ENCODE assay signal across 11 cellular contexts in genomic region chr1:59520759-59521442, GRCh38.
A peak's percentile ranks its signal among the peaks of the same experiment; 100 is the strongest.
DNase-seq lines count a peak whose midpoint lies in the region; ATAC-seq, FAIRE-seq and TF ChIP-seq lines count a peak whose summit lies in the region.
"Had no signal": no experiment of that assay in that cellular context is flagged by ENCODE, and none has a peak within 500 bp of the region (broad histone marks: within the 10 kb centered on the region; RNA-seq: fewer than 3 reads in every experiment).

No MANE protein-coding gene starts in this region.

- DNase-seq in NCI-H226 (peak; percentile 69), endothelial cell of umbilical vein (ENCODE audit: low read depth, low spot score) (peak; percentile 52), medulla oblongata (ENCODE audit: extremely low spot score) (peak; percentile 13), suprapubic skin (ENCODE audit: low spot score in 2 of 2) (no peak), T-helper 17 cell (no peak), nephron progenitor cell (no peak), head of caudate nucleus (no peak)
- no peak for DNase-seq in activated CD8-positive, alpha-beta T cell treated with anti-CD3 and anti-CD28 coated beads, Interleukin-2, amount 10 ng/mL, durations not matched to agents 7 days and 5 days
- DNase-seq: body of pancreas, T-helper 2 cell had no signal

- no peak overlapping the region for H3K4me2 ChIP-seq in endothelial cell of umbilical vein (ENCODE audit: insufficient read depth, low read length)

- H3K4me3 Mint-ChIP-seq in T-helper 17 cell (no peak overlapping the region), nephron progenitor cell (no peak overlapping the region)
- H3K4me3 Mint-ChIP-seq in activated CD8-positive, alpha-beta T cell treated with anti-CD3 and anti-CD28 coated beads, Interleukin-2, amount 10 ng/mL, durations not matched to agents 7 days and 5 days = no peak overlapping the region

- no peaks in the 10 kb centered on the region for H4K20me1 ChIP-seq in endothelial cell of umbilical vein (replicated peaks; ENCODE audit: control insufficient read depth, extremely low read depth, insufficient read depth, low read length)

- FAIRE-seq in endothelial cell of umbilical vein (lab: Jason Lieb, UNC) = no peak
- FAIRE-seq: urothelium cell line had no signal

- H3K27ac Mint-ChIP-seq in T-helper 17 cell (no peak overlapping the region), nephron progenitor cell (no peak overlapping the region)
- no peak overlapping the region for H3K27ac Mint-ChIP-seq in activated CD8-positive, alpha-beta T cell treated with anti-CD3 and anti-CD28 coated beads, Interleukin-2, amount 10 ng/mL, durations not matched to agents 7 days and 5 days

- H3K36me3 Mint-ChIP-seq in T-helper 17 cell (ENCODE audit: low read depth) = peaks cover 4% of the 10 kb centered on the region
- H3K36me3 Mint-ChIP-seq in nephron progenitor cell (ENCODE audit: low read depth) = peaks cover 18% of the 10 kb centered on the region
- no peaks in the 10 kb centered on the region for H3K36me3 Mint-ChIP-seq in activated CD8-positive, alpha-beta T cell treated with anti-CD3 and anti-CD28 coated beads, Interleukin-2, amount 10 ng/mL, durations not matched to agents 7 days and 5 days (ENCODE audit: low read depth)

- no peak overlapping the region for H3K4me3 ChIP-seq in endothelial cell of umbilical vein (replicated peaks in 1 of 3; ENCODE audit: insufficient read depth in 1 of 3, low read depth in 1 of 3, low read length in 3 of 3)
- no peak overlapping the region for H3K4me3 ChIP-seq in suprapubic skin
- H3K4me3 ChIP-seq: body of pancreas had no signal

- no peak overlapping the region for H3K9ac ChIP-seq in endothelial cell of umbilical vein (replicated peaks; ENCODE audit: extremely low read depth, insufficient read depth, low read length)

- H3K79me2 ChIP-seq in endothelial cell of umbilical vein (ENCODE audit: control insufficient read depth, insufficient read depth, low read length) = no peaks in the 10 kb centered on the region

- no TSS peak for BruUV-seq in endothelial cell of umbilical vein (replicated peaks; lab: Mats Ljungman, UMichigan)

- no peak for TF ChIP-seq POLR2A in endothelial cell of umbilical vein (IDR thresholded peaks at IDR 0.05; ENCODE audit: low read depth, low read length)
- TF ChIP-seq POLR2A in suprapubic skin (IDR thresholded peaks at IDR 0.05) = no peak

- H3K27ac ChIP-seq in endothelial cell of umbilical vein (ENCODE audit: insufficient read depth, low read depth, low read length) (no peak overlapping the region), suprapubic skin (peak overlapping the region; percentile 69)
- H3K27ac ChIP-seq: body of pancreas had no signal

- intact Hi-C loops in endothelial cell of umbilical vein (cut with micrococcal nuclease) (no loop called here), head of caudate nucleus (cut with DNase I) (no loop called here)

- no peak for ATAC-seq in T-helper 17 cell
- no peak for ATAC-seq in activated CD8-positive, alpha-beta T cell treated with anti-CD3 and anti-CD28 coated beads, Interleukin-2, amount 10 ng/mL, durations not matched to agents 7 days and 5 days
- ATAC-seq: body of pancreas had no signal

- WGBS in suprapubic skin = 70% methylated on average over 13 of the region's 13 CpGs

- H3K9me1 ChIP-seq in endothelial cell of umbilical vein (replicated peaks; ENCODE audit: control insufficient read depth, extremely low read depth, insufficient read depth, low read length) = no peaks in the 10 kb centered on the region

- peaks cover 4% of the 10 kb centered on the region for H3K4me1 ChIP-seq in endothelial cell of umbilical vein (ENCODE audit: control insufficient read depth, extremely low read depth, insufficient read depth, low read length)
- H3K4me1 ChIP-seq in suprapubic skin = peaks cover 19% of the 10 kb centered on the region

- H3K9me3 Mint-ChIP-seq in nephron progenitor cell = peaks cover 5% of the 10 kb centered on the region
- H3K9me3 Mint-ChIP-seq in activated CD8-positive, alpha-beta T cell treated with anti-CD3 and anti-CD28 coated beads, Interleukin-2, amount 10 ng/mL, durations not matched to agents 7 days and 5 days (ENCODE audit: insufficient read depth) = no peaks in the 10 kb centered on the region

- CTCF ChIA-PET in endothelial cell of umbilical vein (lab: Charles Lee) = interaction anchor here (1.2 to 2.8 kb wide), 3 partner anchors 11 to 225 kb away, joined by 3 to 7 read pairs (median 3); no protein-coding TSS in a partner anchor
- CTCF ChIA-PET in activated CD8-positive, alpha-beta T cell treated with anti-CD3 and anti-CD28 coated beads, Interleukin-2, amount 10 ng/mL, durations not matched to agents 7 days and 5 days (lab: Charles Lee) = no interaction called here

- no peaks in the 10 kb centered on the region for H3K27me3 Mint-ChIP-seq in T-helper 17 cell
- peaks cover 4% of the 10 kb centered on the region for H3K27me3 Mint-ChIP-seq in nephron progenitor cell (ENCODE audit: low read depth, poor library complexity)
- no peaks in the 10 kb centered on the region for H3K27me3 Mint-ChIP-seq in activated CD8-positive, alpha-beta T cell treated with anti-CD3 and anti-CD28 coated beads, Interleukin-2, amount 10 ng/mL, durations not matched to agents 7 days and 5 days (ENCODE audit: low read depth)

- H3K27me3 ChIP-seq in endothelial cell of umbilical vein (ENCODE audit: control insufficient read depth in 2 of 2, insufficient read depth in 2 of 2, low read length in 2 of 2) = no peaks in the 10 kb centered on the region
- H3K27me3 ChIP-seq in suprapubic skin = no peaks in the 10 kb centered on the region
- H3K27me3 ChIP-seq: body of pancreas had no signal

- H3K4me1 Mint-ChIP-seq in T-helper 17 cell (no peaks in the 10 kb centered on the region), nephron progenitor cell (peaks cover 49% of the 10 kb centered on the region)
- no peaks in the 10 kb centered on the region for H3K4me1 Mint-ChIP-seq in activated CD8-positive, alpha-beta T cell treated with anti-CD3 and anti-CD28 coated beads, Interleukin-2, amount 10 ng/mL, durations not matched to agents 7 days and 5 days (ENCODE audit: low read depth)

- no peaks in the 10 kb centered on the region for H3K36me3 ChIP-seq in endothelial cell of umbilical vein (ENCODE audit: control insufficient read depth in 2 of 2, extremely low read depth in 1 of 2, insufficient read depth in 2 of 2, low read length in 2 of 2)
- H3K36me3 ChIP-seq in suprapubic skin = no peaks in the 10 kb centered on the region

- POLR2A ChIA-PET in endothelial cell of umbilical vein (lab: Charles Lee) = no interaction called here
- POLR2A ChIA-PET in activated CD8-positive, alpha-beta T cell treated with anti-CD3 and anti-CD28 coated beads, Interleukin-2, amount 10 ng/mL, durations not matched to agents 7 days and 5 days (lab: Charles Lee) = no interaction called here

- H2AFZ ChIP-seq in endothelial cell of umbilical vein (ENCODE audit: low read depth, low read length) = peak overlapping the region; percentile 83

- no peaks in the 10 kb centered on the region for H3K9me3 ChIP-seq in endothelial cell of umbilical vein (replicated peaks; ENCODE audit: control insufficient read depth, insufficient read depth, low read length)
- H3K9me3 ChIP-seq in suprapubic skin = no peaks in the 10 kb centered on the region
- no peaks in the 10 kb centered on the region for H3K9me3 ChIP-seq in T-helper 17 cell (ENCODE audit: control insufficient read depth, low read length, poor library complexity, severe bottlenecking)
- H3K9me3 ChIP-seq: body of pancreas had no signal

- no peak for TF ChIP-seq EP300 in suprapubic skin (IDR thresholded peaks at IDR 0.05)

- TF ChIP-seq CTCF in endothelial cell of umbilical vein (IDR thresholded peaks at IDR 0.05; ENCODE audit: extremely low read depth in 1 of 2, insufficient read depth in 1 of 2, low read depth in 1 of 2, low read length in 2 of 2) (no peak), suprapubic skin (IDR thresholded peaks at IDR 0.05) (no peak), nephron progenitor cell (IDR thresholded peaks at IDR 0.05) (no peak)

- dilution Hi-C loops in endothelial cell of umbilical vein (cut with MboI; ENCODE audit: extremely low pct_ligation_motif_present, low sequenced_read_pairs) = no loop called here

TF ChIP-seq in endothelial cell of umbilical vein, 7 proteins besides CTCF, POLR2A, EP300 and RAD21:
- no peak for TF ChIP-seq MAX (IDR thresholded peaks at IDR 0.05; ENCODE audit: insufficient read depth, insufficient read length)
- no peak for TF ChIP-seq POLR2AphosphoS5 (IDR thresholded peaks at IDR 0.05; ENCODE audit: insufficient read depth, low read depth, low read length)
- no peak for TF ChIP-seq GATA2 (IDR thresholded peaks at IDR 0.05; ENCODE audit: insufficient read depth, insufficient read length, low read depth, low read length)
- no peak for TF ChIP-seq MYC (IDR thresholded peaks at IDR 0.05; ENCODE audit: low read depth, low read length)
- TF ChIP-seq JUN (IDR thresholded peaks at IDR 0.05; ENCODE audit: borderline replicate concordance, insufficient read depth, insufficient read length, low read depth) = no peak
- TF ChIP-seq FOS (IDR thresholded peaks at IDR 0.05; ENCODE audit: borderline replicate concordance, insufficient read depth, low read length) = no peak
- no peak for TF ChIP-seq EZH2 (IDR thresholded peaks at IDR 0.05; ENCODE audit: borderline replicate concordance, low read depth, low read length, severe bottlenecking)

Comparison
In these comparisons a context has a peak if more than half of its experiments do, and no peak if none do; other contexts are left out.
1. DNase-seq: peak in NCI-H226 (single experiment), endothelial cell of umbilical vein (single experiment) and medulla oblongata (single experiment); none in suprapubic skin (0 of 2), T-helper 17 cell (0 of 3), nephron progenitor cell (single experiment), activated CD8-positive, alpha-beta T cell treated with anti-CD3 and anti-CD28 coated beads, Interleukin-2, amount 10 ng/mL, durations not matched to agents 7 days and 5 days (single experiment) and head of caudate nucleus (0 of 42).